17 cellular contexts compared by ENCODE assay signal in the genomic region with DNA sequence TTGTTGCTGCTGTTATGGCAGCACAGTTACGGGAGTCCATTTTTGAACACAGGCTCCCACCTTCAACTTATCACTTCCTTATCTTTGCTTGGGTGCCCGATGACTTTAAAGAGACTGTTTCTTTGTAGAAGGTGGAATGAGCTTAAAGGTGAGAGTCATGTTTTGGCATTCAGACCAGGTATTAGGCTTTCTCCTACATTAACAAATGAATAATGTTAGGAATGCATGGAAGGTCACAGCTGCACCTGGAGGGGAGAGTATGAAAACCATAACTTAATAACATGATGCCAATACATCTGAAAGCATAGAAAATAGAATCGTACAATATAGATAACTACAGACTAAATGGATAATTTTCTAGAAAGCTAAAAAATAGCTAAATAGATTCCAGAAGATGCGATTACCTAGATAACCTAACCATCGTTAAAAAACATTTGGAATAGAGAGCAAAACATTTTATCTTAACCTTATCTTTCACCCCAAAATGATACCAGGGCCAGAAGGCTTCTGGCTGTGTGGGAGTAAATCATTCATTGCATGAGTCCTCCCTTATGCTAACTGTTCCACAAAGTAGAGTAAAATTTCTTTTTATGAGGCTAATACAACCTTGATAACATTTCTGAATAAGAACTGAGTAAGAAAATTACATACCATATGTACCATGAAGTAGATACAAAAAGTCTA.
DNase-seq lines count a peak whose midpoint lies in the region; ATAC-seq and TF ChIP-seq lines count a peak whose summit lies in the region.
"Had no signal": no experiment of that assay in that cellular context is flagged by ENCODE, and none has a peak within 500 bp of the region (broad histone marks: within the 10 kb centered on the region; RNA-seq: fewer than 3 reads in every experiment).

No MANE protein-coding gene starts in this region.

- H3K27ac Mint-ChIP-seq in WTC11, result peak overlapping the region; percentile 97
- no peak overlapping the region for H3K27ac Mint-ChIP-seq in CD4-positive, alpha-beta T cell
- H3K27ac Mint-ChIP-seq: CD8-positive, alpha-beta T cell had no signal

- intact Hi-C loops in CD4-positive, alpha-beta T cell (cut with DNase I, micrococcal nuclease), result no loop called here

- DNase-seq in WTC11 (ENCODE audit: low spot score), result no peak
- no peak for DNase-seq in tibial nerve (ENCODE audit: low spot score in 2 of 2)
- DNase-seq in activated CD4-positive, alpha-beta T cell treated with anti-CD3 and anti-CD28 coated beads, Interleukin-2, amount 50 U/mL, for 1 hour, result no peak
- no peak for DNase-seq in NCI-H1092 treated with DMSO at 0.1 percent for 48 hours (lab: John Stamatoyannopoulos, UW)
- no peak for DNase-seq in CD4-positive, alpha-beta T cell
- DNase-seq: BE2C; CD8-positive, alpha-beta T cell; COR-L47; DMS153; DMS79 treated with DMSO at 0.1 percent for 48 hours; EL; GDM1; GOT3 had no signal

- peaks cover 6% of the 10 kb centered on the region for H3K36me3 ChIP-seq in HUES48 (ENCODE audit: control insufficient read depth, insufficient read depth, low read length)
- H3K36me3 ChIP-seq in iPS-18a (ENCODE audit: control insufficient read depth, low read depth, low read length), result peaks cover 4% of the 10 kb centered on the region
- no peaks in the 10 kb centered on the region for H3K36me3 ChIP-seq in tibial nerve
- H3K36me3 ChIP-seq: BE2C had no signal

- no peak for TF ChIP-seq POLR2A in tibial nerve (IDR thresholded peaks at IDR 0.05)

- TF ChIP-seq CTCF in WTC11 (IDR thresholded peaks at IDR 0.05) (no peak), tibial nerve (IDR thresholded peaks at IDR 0.05) (no peak)
- TF ChIP-seq CTCF in CD4-positive, alpha-beta T cell (IDR thresholded peaks at IDR 0.05), result no peak

- no peak overlapping the region; the same call in 1 of the 2 replicates for H3K4me3 ChIP-seq in HUES48 (ENCODE audit: low read depth, low read length)
- peak overlapping the region; percentile 19 for H3K4me3 ChIP-seq in iPS-18a (ENCODE audit: low read length)
- no peak overlapping the region for H3K4me3 ChIP-seq in tibial nerve
- H3K4me3 ChIP-seq: A549 had no signal

- 77 to 80% methylated on average over 5 of the region's 5 CpGs for WGBS in tibial nerve, 2 donors

- POLR2A ChIA-PET in WTC11 (lab: Charles Lee), result interaction anchor here (0.9 to 1.0 kb wide), 3 partner anchors 9 to 125 kb away, joined by 3 to 6 read pairs (median 5); no protein-coding TSS in a partner anchor
- POLR2A ChIA-PET in CD4-positive, alpha-beta T cell (lab: Charles Lee), result no interaction called here

- no peak overlapping the region for H3K4me3 Mint-ChIP-seq in WTC11
- no peak overlapping the region for H3K4me3 Mint-ChIP-seq in CD4-positive, alpha-beta T cell
- H3K4me3 Mint-ChIP-seq: CD8-positive, alpha-beta T cell had no signal

- H3K36me3 Mint-ChIP-seq in WTC11, result peaks cover 61% of the 10 kb centered on the region
- no peaks in the 10 kb centered on the region for H3K36me3 Mint-ChIP-seq in CD4-positive, alpha-beta T cell (ENCODE audit: low read depth)
- H3K36me3 Mint-ChIP-seq: CD8-positive, alpha-beta T cell had no signal

- H3K9me3 ChIP-seq in HUES48 (ENCODE audit: control insufficient read depth, insufficient read depth, low read length) (no peaks in the 10 kb centered on the region), iPS-18a (ENCODE audit: control insufficient read depth, low read depth, low read length) (no peaks in the 10 kb centered on the region), tibial nerve (no peaks in the 10 kb centered on the region)
- no peaks in the 10 kb centered on the region for H3K9me3 ChIP-seq in CD4-positive, alpha-beta T cell (ENCODE audit: control insufficient read depth, low read length)
- H3K9me3 ChIP-seq: A549, BE2C had no signal

- peaks cover 60% of the 10 kb centered on the region for H3K4me1 Mint-ChIP-seq in WTC11
- H3K4me1 Mint-ChIP-seq in CD4-positive, alpha-beta T cell (ENCODE audit: low read depth), result no peaks in the 10 kb centered on the region

- TF ChIP-seq EP300 in tibial nerve (IDR thresholded peaks at IDR 0.05), result no peak

- H3K27me3 ChIP-seq in HUES48 (ENCODE audit: control insufficient read depth, insufficient read depth, low read length) (peaks cover 15% of the 10 kb centered on the region), iPS-18a (ENCODE audit: control insufficient read depth, insufficient read depth, low read length) (peaks cover 8% of the 10 kb centered on the region), tibial nerve (no peaks in the 10 kb centered on the region)
- no peaks in the 10 kb centered on the region for H3K27me3 ChIP-seq in CD4-positive, alpha-beta T cell (ENCODE audit: control insufficient read depth, insufficient read depth, low read length)
- H3K27me3 ChIP-seq: BE2C had no signal

- H3K9me3 Mint-ChIP-seq in WTC11, result peaks cover 24% of the 10 kb centered on the region
- no peaks in the 10 kb centered on the region for H3K9me3 Mint-ChIP-seq in CD4-positive, alpha-beta T cell
- H3K9me3 Mint-ChIP-seq: CD8-positive, alpha-beta T cell had no signal

- peaks cover 16% of the 10 kb centered on the region for H3K27me3 Mint-ChIP-seq in WTC11 (ENCODE audit: low read depth)
- no peaks in the 10 kb centered on the region for H3K27me3 Mint-ChIP-seq in CD4-positive, alpha-beta T cell

- H3K9ac ChIP-seq in HUES48 (ENCODE audit: low read depth, low read length) (peak overlapping the region; percentile 28), iPS-18a (ENCODE audit: low read length) (peak overlapping the region; percentile 34)

- peak overlapping the region; percentile 85 for H3K27ac ChIP-seq in HUES48 (ENCODE audit: low read depth, low read length)
- H3K27ac ChIP-seq in iPS-18a (ENCODE audit: low read length), result peak overlapping the region; percentile 66
- no peak overlapping the region for H3K27ac ChIP-seq in tibial nerve
- H3K27ac ChIP-seq in CD4-positive, alpha-beta T cell (ENCODE audit: low read depth, low read length), result no peak overlapping the region
- H3K27ac ChIP-seq: A549, C4-2B had no signal

- peaks cover 26% of the 10 kb centered on the region for H3K4me1 ChIP-seq in HUES48 (ENCODE audit: control insufficient read depth, insufficient read depth, low read length)
- peaks cover 18% of the 10 kb centered on the region for H3K4me1 ChIP-seq in iPS-18a (ENCODE audit: control insufficient read depth, low read depth, low read length)
- no peaks in the 10 kb centered on the region for H3K4me1 ChIP-seq in tibial nerve
- H3K4me1 ChIP-seq: A549, BE2C had no signal

- ATAC-seq in WTC11, result peak; percentile 73
- no peak for ATAC-seq in CD4-positive, alpha-beta T cell (ENCODE audit: poor library complexity)
- ATAC-seq: A549; CD8-positive, alpha-beta T cell had no signal

- CTCF ChIA-PET in WTC11 (lab: Charles Lee), result interaction anchor here (0.6 to 1.9 kb wide), 5 partner anchors 9 to 369 kb away, joined by 3 to 15 read pairs (median 4); partner anchors contain the start of gene ADCY2
- CTCF ChIA-PET in CD4-positive, alpha-beta T cell (lab: Charles Lee), result no interaction called here

TF ChIP-seq in WTC11, 78 proteins besides CTCF, POLR2A, EP300 and RAD21 (continues in another document):
- TF ChIP-seq EMX1 (CRISPR knock-in tag; IDR thresholded peaks at IDR 0.05), result peak; percentile 81; the same call in 1 of the 2 replicates
- TF ChIP-seq, protein P1, sequence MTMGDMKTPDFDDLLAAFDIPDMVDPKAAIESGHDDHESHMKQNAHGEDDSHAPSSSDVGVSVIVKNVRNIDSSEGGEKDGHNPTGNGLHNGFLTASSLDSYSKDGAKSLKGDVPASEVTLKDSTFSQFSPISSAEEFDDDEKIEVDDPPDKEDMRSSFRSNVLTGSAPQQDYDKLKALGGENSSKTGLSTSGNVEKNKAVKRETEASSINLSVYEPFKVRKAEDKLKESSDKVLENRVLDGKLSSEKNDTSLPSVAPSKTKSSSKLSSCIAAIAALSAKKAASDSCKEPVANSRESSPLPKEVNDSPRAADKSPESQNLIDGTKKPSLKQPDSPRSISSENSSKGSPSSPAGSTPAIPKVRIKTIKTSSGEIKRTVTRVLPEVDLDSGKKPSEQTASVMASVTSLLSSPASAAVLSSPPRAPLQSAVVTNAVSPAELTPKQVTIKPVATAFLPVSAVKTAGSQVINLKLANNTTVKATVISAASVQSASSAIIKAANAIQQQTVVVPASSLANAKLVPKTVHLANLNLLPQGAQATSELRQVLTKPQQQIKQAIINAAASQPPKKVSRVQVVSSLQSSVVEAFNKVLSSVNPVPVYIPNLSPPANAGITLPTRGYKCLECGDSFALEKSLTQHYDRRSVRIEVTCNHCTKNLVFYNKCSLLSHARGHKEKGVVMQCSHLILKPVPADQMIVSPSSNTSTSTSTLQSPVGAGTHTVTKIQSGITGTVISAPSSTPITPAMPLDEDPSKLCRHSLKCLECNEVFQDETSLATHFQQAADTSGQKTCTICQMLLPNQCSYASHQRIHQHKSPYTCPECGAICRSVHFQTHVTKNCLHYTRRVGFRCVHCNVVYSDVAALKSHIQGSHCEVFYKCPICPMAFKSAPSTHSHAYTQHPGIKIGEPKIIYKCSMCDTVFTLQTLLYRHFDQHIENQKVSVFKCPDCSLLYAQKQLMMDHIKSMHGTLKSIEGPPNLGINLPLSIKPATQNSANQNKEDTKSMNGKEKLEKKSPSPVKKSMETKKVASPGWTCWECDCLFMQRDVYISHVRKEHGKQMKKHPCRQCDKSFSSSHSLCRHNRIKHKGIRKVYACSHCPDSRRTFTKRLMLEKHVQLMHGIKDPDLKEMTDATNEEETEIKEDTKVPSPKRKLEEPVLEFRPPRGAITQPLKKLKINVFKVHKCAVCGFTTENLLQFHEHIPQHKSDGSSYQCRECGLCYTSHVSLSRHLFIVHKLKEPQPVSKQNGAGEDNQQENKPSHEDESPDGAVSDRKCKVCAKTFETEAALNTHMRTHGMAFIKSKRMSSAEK (CRISPR knock-in tag; IDR thresholded peaks at IDR 0.05; ENCODE audit: borderline replicate concordance), result peak; percentile 46; the same call in 1 of the 2 replicates
- no peak for TF ChIP-seq IRF1 (CRISPR knock-in tag; IDR thresholded peaks at IDR 0.05)

Comparison
In these comparisons a context has a peak if more than half of its experiments do, and no peak if none do; other contexts are left out.
1. H3K27ac ChIP-seq: peak in HUES48 (single experiment) and iPS-18a (single experiment); none in tibial nerve (0 of 4) and CD4-positive, alpha-beta T cell (single experiment).